In the genomic region with DNA sequence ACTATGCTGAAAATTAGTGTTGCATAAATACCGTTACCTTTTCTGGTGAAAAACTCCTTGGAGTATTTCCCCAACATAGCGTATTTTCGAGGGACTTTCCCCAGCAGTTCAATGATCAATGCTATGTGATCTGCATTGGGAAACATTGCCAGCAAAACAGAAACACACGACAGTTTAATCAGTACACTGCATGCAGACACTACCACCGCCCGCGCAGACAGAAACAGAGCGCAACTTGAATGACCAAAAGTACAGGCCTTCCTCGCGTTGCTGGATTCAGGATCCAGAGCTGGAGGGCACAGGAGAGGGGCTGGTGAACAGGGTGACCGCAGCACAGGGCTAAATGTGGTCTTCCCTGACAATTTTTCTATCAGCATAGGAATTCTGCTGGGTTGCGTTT, we compare ENCODE assay signal across 1 cellular context.
TF ChIP-seq lines count a peak whose summit lies in the region.

No MANE protein-coding gene starts in this region.

TF ChIP-seq in GM23338, 12 proteins besides CTCF, POLR2A, EP300 and RAD21 (continued from another document):
- TF ChIP-seq, protein P1, sequence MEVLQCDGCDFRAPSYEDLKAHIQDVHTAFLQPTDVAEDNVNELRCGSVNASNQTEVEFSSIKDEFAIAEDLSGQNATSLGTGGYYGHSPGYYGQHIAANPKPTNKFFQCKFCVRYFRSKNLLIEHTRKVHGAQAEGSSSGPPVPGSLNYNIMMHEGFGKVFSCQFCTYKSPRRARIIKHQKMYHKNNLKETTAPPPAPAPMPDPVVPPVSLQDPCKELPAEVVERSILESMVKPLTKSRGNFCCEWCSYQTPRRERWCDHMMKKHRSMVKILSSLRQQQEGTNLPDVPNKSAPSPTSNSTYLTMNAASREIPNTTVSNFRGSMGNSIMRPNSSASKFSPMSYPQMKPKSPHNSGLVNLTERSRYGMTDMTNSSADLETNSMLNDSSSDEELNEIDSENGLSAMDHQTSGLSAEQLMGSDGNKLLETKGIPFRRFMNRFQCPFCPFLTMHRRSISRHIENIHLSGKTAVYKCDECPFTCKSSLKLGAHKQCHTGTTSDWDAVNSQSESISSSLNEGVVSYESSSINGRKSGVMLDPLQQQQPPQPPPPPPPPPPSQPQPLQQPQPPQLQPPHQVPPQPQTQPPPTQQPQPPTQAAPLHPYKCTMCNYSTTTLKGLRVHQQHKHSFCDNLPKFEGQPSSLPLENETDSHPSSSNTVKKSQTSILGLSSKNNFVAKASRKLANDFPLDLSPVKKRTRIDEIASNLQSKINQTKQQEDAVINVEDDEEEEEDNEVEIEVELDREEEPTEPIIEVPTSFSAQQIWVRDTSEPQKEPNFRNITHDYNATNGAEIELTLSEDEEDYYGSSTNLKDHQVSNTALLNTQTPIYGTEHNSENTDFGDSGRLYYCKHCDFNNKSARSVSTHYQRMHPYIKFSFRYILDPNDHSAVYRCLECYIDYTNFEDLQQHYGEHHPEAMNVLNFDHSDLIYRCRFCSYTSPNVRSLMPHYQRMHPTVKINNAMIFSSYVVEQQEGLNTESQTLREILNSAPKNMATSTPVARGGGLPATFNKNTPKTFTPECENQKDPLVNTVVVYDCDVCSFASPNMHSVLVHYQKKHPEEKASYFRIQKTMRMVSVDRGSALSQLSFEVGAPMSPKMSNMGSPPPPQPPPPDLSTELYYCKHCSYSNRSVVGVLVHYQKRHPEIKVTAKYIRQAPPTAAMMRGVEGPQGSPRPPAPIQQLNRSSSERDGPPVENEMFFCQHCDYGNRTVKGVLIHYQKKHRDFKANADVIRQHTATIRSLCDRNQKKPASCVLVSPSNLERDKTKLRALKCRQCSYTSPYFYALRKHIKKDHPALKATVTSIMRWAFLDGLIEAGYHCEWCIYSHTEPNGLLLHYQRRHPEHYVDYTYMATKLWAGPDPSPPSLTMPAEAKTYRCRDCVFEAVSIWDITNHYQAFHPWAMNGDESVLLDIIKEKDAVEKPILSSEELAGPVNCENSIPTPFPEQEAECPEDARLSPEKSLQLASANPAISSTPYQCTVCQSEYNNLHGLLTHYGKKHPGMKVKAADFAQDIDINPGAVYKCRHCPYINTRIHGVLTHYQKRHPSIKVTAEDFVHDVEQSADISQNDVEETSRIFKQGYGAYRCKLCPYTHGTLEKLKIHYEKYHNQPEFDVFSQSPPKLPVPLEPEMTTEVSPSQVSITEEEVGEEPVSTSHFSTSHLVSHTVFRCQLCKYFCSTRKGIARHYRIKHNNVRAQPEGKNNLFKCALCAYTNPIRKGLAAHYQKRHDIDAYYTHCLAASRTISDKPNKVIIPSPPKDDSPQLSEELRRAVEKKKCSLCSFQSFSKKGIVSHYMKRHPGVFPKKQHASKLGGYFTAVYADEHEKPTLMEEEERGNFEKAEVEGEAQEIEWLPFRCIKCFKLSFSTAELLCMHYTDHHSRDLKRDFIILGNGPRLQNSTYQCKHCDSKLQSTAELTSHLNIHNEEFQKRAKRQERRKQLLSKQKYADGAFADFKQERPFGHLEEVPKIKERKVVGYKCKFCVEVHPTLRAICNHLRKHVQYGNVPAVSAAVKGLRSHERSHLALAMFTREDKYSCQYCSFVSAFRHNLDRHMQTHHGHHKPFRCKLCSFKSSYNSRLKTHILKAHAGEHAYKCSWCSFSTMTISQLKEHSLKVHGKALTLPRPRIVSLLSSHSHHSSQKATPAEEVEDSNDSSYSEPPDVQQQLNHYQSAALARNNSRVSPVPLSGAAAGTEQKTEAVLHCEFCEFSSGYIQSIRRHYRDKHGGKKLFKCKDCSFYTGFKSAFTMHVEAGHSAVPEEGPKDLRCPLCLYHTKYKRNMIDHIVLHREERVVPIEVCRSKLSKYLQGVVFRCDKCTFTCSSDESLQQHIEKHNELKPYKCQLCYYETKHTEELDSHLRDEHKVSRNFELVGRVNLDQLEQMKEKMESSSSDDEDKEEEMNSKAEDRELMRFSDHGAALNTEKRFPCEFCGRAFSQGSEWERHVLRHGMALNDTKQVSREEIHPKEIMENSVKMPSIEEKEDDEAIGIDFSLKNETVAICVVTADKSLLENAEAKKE (CRISPR knock-in tag; IDR thresholded peaks at IDR 0.05): no peak
- TF ChIP-seq STAT1 (IDR thresholded peaks at IDR 0.05; ENCODE audit: unreplicated experiment) (no peak), ZNF114 (CRISPR knock-in tag; IDR thresholded peaks at IDR 0.05) (no peak), ZNF331 (CRISPR knock-in tag; IDR thresholded peaks at IDR 0.05; ENCODE audit: low read depth) (no peak), EZH2phosphoT487 (IDR thresholded peaks at IDR 0.05; ENCODE audit: unreplicated experiment) (no peak), POLR2AphosphoS5 (IDR thresholded peaks at IDR 0.05; ENCODE audit: low read depth) (no peak)
- TF ChIP-seq, protein P2, sequence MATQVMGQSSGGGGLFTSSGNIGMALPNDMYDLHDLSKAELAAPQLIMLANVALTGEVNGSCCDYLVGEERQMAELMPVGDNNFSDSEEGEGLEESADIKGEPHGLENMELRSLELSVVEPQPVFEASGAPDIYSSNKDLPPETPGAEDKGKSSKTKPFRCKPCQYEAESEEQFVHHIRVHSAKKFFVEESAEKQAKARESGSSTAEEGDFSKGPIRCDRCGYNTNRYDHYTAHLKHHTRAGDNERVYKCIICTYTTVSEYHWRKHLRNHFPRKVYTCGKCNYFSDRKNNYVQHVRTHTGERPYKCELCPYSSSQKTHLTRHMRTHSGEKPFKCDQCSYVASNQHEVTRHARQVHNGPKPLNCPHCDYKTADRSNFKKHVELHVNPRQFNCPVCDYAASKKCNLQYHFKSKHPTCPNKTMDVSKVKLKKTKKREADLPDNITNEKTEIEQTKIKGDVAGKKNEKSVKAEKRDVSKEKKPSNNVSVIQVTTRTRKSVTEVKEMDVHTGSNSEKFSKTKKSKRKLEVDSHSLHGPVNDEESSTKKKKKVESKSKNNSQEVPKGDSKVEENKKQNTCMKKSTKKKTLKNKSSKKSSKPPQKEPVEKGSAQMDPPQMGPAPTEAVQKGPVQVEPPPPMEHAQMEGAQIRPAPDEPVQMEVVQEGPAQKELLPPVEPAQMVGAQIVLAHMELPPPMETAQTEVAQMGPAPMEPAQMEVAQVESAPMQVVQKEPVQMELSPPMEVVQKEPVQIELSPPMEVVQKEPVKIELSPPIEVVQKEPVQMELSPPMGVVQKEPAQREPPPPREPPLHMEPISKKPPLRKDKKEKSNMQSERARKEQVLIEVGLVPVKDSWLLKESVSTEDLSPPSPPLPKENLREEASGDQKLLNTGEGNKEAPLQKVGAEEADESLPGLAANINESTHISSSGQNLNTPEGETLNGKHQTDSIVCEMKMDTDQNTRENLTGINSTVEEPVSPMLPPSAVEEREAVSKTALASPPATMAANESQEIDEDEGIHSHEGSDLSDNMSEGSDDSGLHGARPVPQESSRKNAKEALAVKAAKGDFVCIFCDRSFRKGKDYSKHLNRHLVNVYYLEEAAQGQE (IDR thresholded peaks at IDR 0.05; ENCODE audit: unreplicated experiment): no peak
TF ChIP-seq in GM23338: peak in this region for 0.
